ENCODE assay signal across 27 cellular contexts in genomic region chr22:47392054-47392347, GRCh38.
"Had no signal": no experiment of that assay in that cellular context is flagged by ENCODE, and none has a peak within 500 bp of the region (broad histone marks: within the 10 kb centered on the region; RNA-seq: fewer than 3 reads in every experiment).

No MANE protein-coding gene starts in this region.

- H3K27ac ChIP-seq: heart right ventricle, hepatocyte, lower lobe of right lung, neural progenitor cell, pancreas, prostate gland, skin epidermis, stomach, testis, thyroid gland, transverse colon had no signal

- DNase-seq: heart right ventricle; islet precursor cell; left ventricle myocardium superior; lower lobe of right lung; mammary epithelial cell; mesenchymal stem cell; natural killer cell; nephron progenitor cell; retina; right cardiac atrium; stimulated activated CD4-positive, alpha-beta T cell treated with anti-CD3 and anti-CD28 coated beads, Interleukin-12 subunit alpha, Interleukin-12 subunit beta, amount 100 ng/mL, for 4 hours; stimulated activated CD4-positive, alpha-beta T cell treated with anti-CD3 and anti-CD28 coated beads, Interleukin-15, amount 100 ng/mL, for 24 hours; stimulated activated CD4-positive, alpha-beta T cell treated with anti-CD3 and anti-CD28 coated beads, Interleukin-2, amount 100 ng/mL, for 24 hours; stimulated activated CD4-positive, alpha-beta T cell treated with anti-CD3 and anti-CD28 coated beads, Interleukin-4, amount 100 ng/mL, for 1 hour; stimulated activated naive B cell treated with anti-CD40 and anti-IgM and Interleukin-4, amounts not matched to agents 10 μg/mL and 1 μg/mL and 100 μg/mL, for 72 hours; stimulated activated naive CD8-positive, alpha-beta T cell treated with anti-CD3 and anti-CD28 coated beads, Interleukin-15, Interleukin-2, amounts not matched to agents 100 U/mL and 50 U/mL, for 24 hours; stomach; testis; thyroid gland; transverse colon had no signal

- H3K36me3 ChIP-seq: heart right ventricle, lower lobe of right lung, neural progenitor cell, pancreas, prostate gland, stomach, thyroid gland, transverse colon had no signal

- H3K4me3 Mint-ChIP-seq: natural killer cell; nephron progenitor cell; neural progenitor cell; stimulated activated naive B cell treated with anti-CD40 and anti-IgM and Interleukin-4, amounts not matched to agents 10 μg/mL and 1 μg/mL and 100 μg/mL, for 72 hours had no signal

- H3K4me1 Mint-ChIP-seq: natural killer cell; nephron progenitor cell; neural progenitor cell; stimulated activated naive B cell treated with anti-CD40 and anti-IgM and Interleukin-4, amounts not matched to agents 10 μg/mL and 1 μg/mL and 100 μg/mL, for 72 hours had no signal

- H3K27ac Mint-ChIP-seq: natural killer cell; nephron progenitor cell; neural progenitor cell; stimulated activated naive B cell treated with anti-CD40 and anti-IgM and Interleukin-4, amounts not matched to agents 10 μg/mL and 1 μg/mL and 100 μg/mL, for 72 hours had no signal

- H2AFZ ChIP-seq: hepatocyte, neural progenitor cell had no signal

- H3K36me3 Mint-ChIP-seq: natural killer cell; neural progenitor cell; stimulated activated naive B cell treated with anti-CD40 and anti-IgM and Interleukin-4, amounts not matched to agents 10 μg/mL and 1 μg/mL and 100 μg/mL, for 72 hours had no signal

- H3K9me3 Mint-ChIP-seq: natural killer cell; stimulated activated naive B cell treated with anti-CD40 and anti-IgM and Interleukin-4, amounts not matched to agents 10 μg/mL and 1 μg/mL and 100 μg/mL, for 72 hours had no signal

- H3K4me3 ChIP-seq: heart right ventricle, hepatocyte, lower lobe of right lung, neural progenitor cell, pancreas, prostate gland, skin epidermis, stomach, testis, thyroid gland, transverse colon had no signal

- H3K9me3 ChIP-seq: heart right ventricle, lower lobe of right lung, pancreas, prostate gland, stomach, testis, thyroid gland, transverse colon had no signal

- H3K4me2 ChIP-seq: hepatocyte, neural progenitor cell had no signal

- H3K4me1 ChIP-seq: heart right ventricle, lower lobe of right lung, neural progenitor cell, pancreas, prostate gland, testis, thyroid gland, transverse colon had no signal

- H3K79me2 ChIP-seq: hepatocyte had no signal

- H3K9ac ChIP-seq: neural progenitor cell had no signal

- FAIRE-seq: pancreas had no signal

- ATAC-seq: heart right ventricle; left lobe of liver; left ventricle myocardium superior; lower lobe of right lung; pancreas; right cardiac atrium; sciatic nerve; stimulated activated naive B cell treated with anti-CD40 and anti-IgM and Interleukin-4, amounts not matched to agents 10 μg/mL and 1 μg/mL and 100 μg/mL, for 72 hours; stimulated activated naive CD8-positive, alpha-beta T cell treated with anti-CD3 and anti-CD28 coated beads, Interleukin-15, Interleukin-2, amounts not matched to agents 100 U/mL and 50 U/mL, for 24 hours had no signal

- H3K27me3 ChIP-seq: hepatocyte, neural progenitor cell, testis, thyroid gland, transverse colon had no signal
